15 cellular contexts compared by ENCODE assay signal in genomic region chr19:48186541-48186991, GRCh38. TPM values are rescaled to one million over a fixed set of nuclear protein-coding genes. Genes with fewer than 3 reads are reported as not detected.
A peak's percentile ranks its signal among the peaks of the same experiment; 100 is the strongest.
DNase-seq lines count a peak whose midpoint lies in the region; ATAC-seq and TF ChIP-seq lines count a peak whose summit lies in the region.
"Had no signal": no experiment of that assay in that cellular context is flagged by ENCODE, and none has a peak within 500 bp of the region (broad histone marks: within the 10 kb centered on the region; RNA-seq: fewer than 3 reads in every experiment).

No MANE protein-coding gene starts in this region.

- peaks cover 10% of the 10 kb centered on the region for H3K36me3 Mint-ChIP-seq in chondrocyte (ENCODE audit: low read depth)
- no peaks in the 10 kb centered on the region for H3K36me3 Mint-ChIP-seq in natural killer cell

- no peak overlapping the region for H3K4me3 ChIP-seq in testis
- H3K4me3 ChIP-seq: heart left ventricle, uterus had no signal

- TF ChIP-seq CTCF in GM10266 (IDR thresholded peaks at IDR 0.05; ENCODE audit: control insufficient read depth, insufficient read depth, low read depth, missing control alignments) (no peak), chondrocyte (IDR thresholded peaks at IDR 0.05) (no peak), testis (IDR thresholded peaks at IDR 0.05) (no peak), natural killer cell (IDR thresholded peaks at IDR 0.05) (no peak)

- DNase-seq in GM10266 (ENCODE audit: extremely low spot score): peak; percentile 47
- DNase-seq in chondrocyte (ENCODE audit: low spot score): peak; percentile 34
- no peak for DNase-seq in stimulated activated naive CD8-positive, alpha-beta T cell treated with anti-CD3 and anti-CD28 coated beads, Interleukin-15, amount 100 ng/mL, for 72 hours
- DNase-seq in testis: no peak
- no peak for DNase-seq in natural killer cell
- DNase-seq: activated T-cell treated with anti-CD3 and anti-CD28 coated beads, Interleukin-2, amount 50 U/mL, for 24 hours; amygdala; DMS53; stimulated activated CD4-positive, alpha-beta T cell treated with anti-CD3 and anti-CD28 coated beads, Interleukin-1b, Interleukin-23, amount 100 ng/mL, for 48 hours; uterus had no signal

- H3K4me3 Mint-ChIP-seq in chondrocyte (ENCODE audit: unreplicated experiment) (no peak overlapping the region), natural killer cell (no peak overlapping the region)
- no peak overlapping the region for H3K4me3 Mint-ChIP-seq in stimulated activated naive CD8-positive, alpha-beta T cell treated with anti-CD3 and anti-CD28 coated beads, Interleukin-15, amount 100 ng/mL, for 72 hours
- H3K4me3 Mint-ChIP-seq: activated T-cell treated with anti-CD3 and anti-CD28 coated beads, Interleukin-2, amount 50 U/mL, for 24 hours had no signal

- H3K27ac ChIP-seq in testis: no peak overlapping the region
- H3K27ac ChIP-seq: epithelial cell of prostate, heart left ventricle, uterus had no signal

- H3K9me3 Mint-ChIP-seq in chondrocyte (ENCODE audit: low read depth) (peaks cover 6% of the 10 kb centered on the region), natural killer cell (peaks cover 0 to 2% of the 10 kb centered on the region in 2 donors)
- H3K9me3 Mint-ChIP-seq in stimulated activated naive CD8-positive, alpha-beta T cell treated with anti-CD3 and anti-CD28 coated beads, Interleukin-15, amount 100 ng/mL, for 72 hours: peaks cover 2% of the 10 kb centered on the region in 2 donors

- 70 to 84% methylated on average over 7 to 8 of the region's 8 CpGs for WGBS in testis, 2 donors

- ATAC-seq in GM19467 (IDR thresholded peaks at IDR 0.05; ENCODE audit: unreplicated experiment) (peak; percentile 46), HG03439 (IDR thresholded peaks at IDR 0.05; ENCODE audit: unreplicated experiment) (peak; percentile 45), natural killer cell (no peak), GM19463 (IDR thresholded peaks at IDR 0.05; ENCODE audit: unreplicated experiment) (no peak)
- no peak for ATAC-seq in stimulated activated naive CD8-positive, alpha-beta T cell treated with anti-CD3 and anti-CD28 coated beads, Interleukin-15, amount 100 ng/mL, for 72 hours
- ATAC-seq: heart left ventricle had no signal

- no peaks in the 10 kb centered on the region for H3K27me3 ChIP-seq in testis
- H3K27me3 ChIP-seq: heart left ventricle, uterus had no signal

- intact Hi-C loops in testis (cut with DNase I; ENCODE audit: low total_unique reads): no loop called here
- intact Hi-C loops in natural killer cell (cut with micrococcal nuclease): no loop called here

- peaks cover 4% of the 10 kb centered on the region for H3K4me1 Mint-ChIP-seq in chondrocyte (ENCODE audit: low read depth)
- no peaks in the 10 kb centered on the region for H3K4me1 Mint-ChIP-seq in stimulated activated naive CD8-positive, alpha-beta T cell treated with anti-CD3 and anti-CD28 coated beads, Interleukin-15, amount 100 ng/mL, for 72 hours
- H3K4me1 Mint-ChIP-seq in natural killer cell: no peaks in the 10 kb centered on the region

- H3K36me3 ChIP-seq in testis (ENCODE audit: low read depth, missing control alignments): no peaks in the 10 kb centered on the region
- H3K36me3 ChIP-seq: uterus had no signal

- no peak for TF ChIP-seq POLR2A in testis (IDR thresholded peaks at IDR 0.05)

- no peaks in the 10 kb centered on the region for H3K9me3 ChIP-seq in testis
- H3K9me3 ChIP-seq: uterus had no signal

- no peaks in the 10 kb centered on the region for H3K27me3 Mint-ChIP-seq in chondrocyte (ENCODE audit: low read depth)
- no peaks in the 10 kb centered on the region for H3K27me3 Mint-ChIP-seq in stimulated activated naive CD8-positive, alpha-beta T cell treated with anti-CD3 and anti-CD28 coated beads, Interleukin-15, amount 100 ng/mL, for 72 hours
- no peaks in the 10 kb centered on the region for H3K27me3 Mint-ChIP-seq in natural killer cell (ENCODE audit: low read depth in 2 of 2)
- H3K27me3 Mint-ChIP-seq: activated T-cell treated with anti-CD3 and anti-CD28 coated beads, Interleukin-2, amount 50 U/mL, for 24 hours had no signal

- no peaks in the 10 kb centered on the region for H3K4me1 ChIP-seq in testis
- H3K4me1 ChIP-seq: heart left ventricle, uterus had no signal

- H3K27ac Mint-ChIP-seq in chondrocyte (ENCODE audit: unreplicated experiment) (no peak overlapping the region), natural killer cell (no peak overlapping the region)
- no peak overlapping the region for H3K27ac Mint-ChIP-seq in stimulated activated naive CD8-positive, alpha-beta T cell treated with anti-CD3 and anti-CD28 coated beads, Interleukin-15, amount 100 ng/mL, for 72 hours
- H3K27ac Mint-ChIP-seq: activated T-cell treated with anti-CD3 and anti-CD28 coated beads, Interleukin-2, amount 50 U/mL, for 24 hours had no signal

RNA-seq across cellular contexts. Expression of gene ZSWIM9, which starts 16.1 kb away (rescaled TPM):
- total RNA-seq in chondrocyte (5.0 to 5.9 TPM (median 5.6 TPM) in 3 replicates), testis (1 to 10 TPM; 5.8 to 7.2 TPM), natural killer cell (1 to 10 TPM; 4.0 to 7.0 (median 5.4) TPM)
- 5.1 TPM for polyA plus RNA-seq in testis (ENCODE audit: insufficient read depth, low read depth, low replicate concordance)

RNA-seq across cellular contexts. Expression of gene LIG1, which starts 16.4 kb away (rescaled TPM):
- total RNA-seq in chondrocyte (12.1 to 24.7 TPM (median 17.0 TPM) in 3 replicates), testis (10 to 100 TPM; 69.7 to 73.3 TPM), natural killer cell (10 to 100 TPM; 45.4 to 65.2 (median 57.2) TPM)
- polyA plus RNA-seq in testis (ENCODE audit: insufficient read depth, low read depth, low replicate concordance): 51.9 TPM

Comparison
In these comparisons a context has a peak if more than half of its experiments do, and no peak if none do; other contexts are left out.
1. DNase-seq: peak in GM10266 (single experiment) and chondrocyte (single experiment); none in stimulated activated naive CD8-positive, alpha-beta T cell treated with anti-CD3 and anti-CD28 coated beads, Interleukin-15, amount 100 ng/mL, for 72 hours (0 of 2), testis (single experiment) and natural killer cell (single experiment).
2. ATAC-seq: peak in GM19467 (single experiment) and HG03439 (single experiment); none in stimulated activated naive CD8-positive, alpha-beta T cell treated with anti-CD3 and anti-CD28 coated beads, Interleukin-15, amount 100 ng/mL, for 72 hours (single experiment), natural killer cell (0 of 3) and GM19463 (single experiment).